25 cellular contexts compared by ENCODE assay signal in the genomic region with DNA sequence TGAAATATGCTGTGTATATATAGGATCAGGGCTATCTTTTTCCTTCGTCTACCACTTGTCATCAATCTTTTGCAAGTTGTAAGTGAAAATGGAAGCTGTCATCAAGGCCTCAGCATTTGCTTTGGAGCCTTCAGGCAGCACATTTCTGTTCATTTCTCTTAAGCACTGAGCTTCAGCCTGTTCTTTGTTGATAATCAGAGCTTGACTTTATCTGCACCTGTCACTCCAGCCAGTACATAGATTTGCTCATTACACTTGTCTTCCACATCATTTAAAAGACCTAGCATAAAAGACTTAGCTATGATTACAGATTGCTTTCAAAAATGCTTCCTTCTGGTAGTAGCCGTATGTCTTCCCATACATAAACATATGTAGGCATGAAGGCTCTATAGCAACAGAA.
"Had no signal": no experiment of that assay in that cellular context is flagged by ENCODE, and none has a peak within 500 bp of the region (broad histone marks: within the 10 kb centered on the region; RNA-seq: fewer than 3 reads in every experiment).

No MANE protein-coding gene starts in this region.

- H3K4me3 ChIP-seq: ascending aorta had no signal

- H3K27me3 ChIP-seq: ascending aorta had no signal

- ATAC-seq: activated CD8-positive, alpha-beta memory T cell treated with anti-CD3 and anti-CD28 coated beads, Interleukin-2, amount 10 ng/mL, durations not matched to agents 7 days and 5 days; activated CD8-positive, alpha-beta T cell treated with anti-CD3 and anti-CD28 coated beads, Interleukin-2, amount 10 ng/mL, durations not matched to agents 7 days and 5 days; activated naive CD8-positive, alpha-beta T cell treated with anti-CD3 and anti-CD28 coated beads, Interleukin-2, amount 50 U/mL, for 24 hours had no signal

- H3K9me3 ChIP-seq: ascending aorta had no signal

- DNase-seq: activated B cell treated with CpG ODN at 0.5 μM for 24 hours; activated CD4-positive, alpha-beta memory T cell treated with anti-CD3 and anti-CD28 coated beads, Interleukin-2, amount 10 ng/mL, durations not matched to agents 7 days and 5 days; activated CD4-positive, alpha-beta T cell treated with anti-CD3 and anti-CD28 coated beads for 48 hours; activated CD4-positive, alpha-beta T cell treated with anti-CD3 and anti-CD28 coated beads, Interleukin-2, amount 10 ng/mL, durations not matched to agents 7 days and 5 days; activated CD4-positive, alpha-beta T cell treated with anti-CD3 and anti-CD28 coated beads, Interleukin-2, amount 50 U/mL, for 48 hours; activated CD4-positive, CD25-positive, alpha-beta regulatory T cell treated with anti-CD3 and anti-CD28 coated beads, Interleukin-2, amount 50 U/mL, for 72 hours; activated CD8-positive, alpha-beta memory T cell treated with anti-CD3 and anti-CD28 coated beads for 24 hours; activated CD8-positive, alpha-beta memory T cell treated with anti-CD3 and anti-CD28 coated beads, Interleukin-2, amount 10 ng/mL, durations not matched to agents 7 days and 5 days; activated CD8-positive, alpha-beta memory T cell treated with anti-CD3 and anti-CD28 coated beads, Interleukin-2, amount 50 U/mL, for 48 hours; activated CD8-positive, alpha-beta T cell treated with anti-CD3 and anti-CD28 coated beads, Interleukin-2, amount 10 ng/mL, durations not matched to agents 7 days and 5 days; activated effector memory CD4-positive, alpha-beta T cell treated with Interleukin-2 at 50 U/mL for 16 hours; activated gamma-delta T cell; activated naive CD4-positive, alpha-beta T cell treated with anti-CD3 and anti-CD28 coated beads, Interleukin-2, amount 10 ng/mL, durations not matched to agents 7 days and 5 days; activated naive CD4-positive, alpha-beta T cell treated with Interleukin-2 at 50 U/mL for 16 hours; activated naive CD8-positive, alpha-beta T cell treated with anti-CD3 and anti-CD28 coated beads, Interleukin-2, amount 10 ng/mL, durations not matched to agents 7 days and 5 days; activated naive CD8-positive, alpha-beta T cell treated with anti-CD3 and anti-CD28 coated beads, Interleukin-2, amount 50 U/mL, for 24 hours; activated T-cell treated with anti-CD3 and anti-CD28 coated beads, Interleukin-2, amount 50 U/mL, for 24 hours; activated T-cell treated with anti-CD3 and anti-CD28 coated beads, Interleukin-2, amount 50 U/mL, for 48 hours; amygdala; anterior cingulate cortex; central memory CD4-positive, alpha-beta T cell; T-helper 2 cell; T-helper 9 cell had no signal

- H3K27ac ChIP-seq: ascending aorta, VCaP had no signal

- H3K4me1 ChIP-seq: ascending aorta had no signal

- H3K36me3 ChIP-seq: ascending aorta had no signal
